23 cellular contexts compared by ENCODE assay signal in genomic region chr20:24873015-24873620, GRCh38.
A peak's percentile ranks its signal among the peaks of the same experiment; 100 is the strongest.
DNase-seq lines count a peak whose midpoint lies in the region; ATAC-seq and TF ChIP-seq lines count a peak whose summit lies in the region.
"Had no signal": no experiment of that assay in that cellular context is flagged by ENCODE, and none has a peak within 500 bp of the region (broad histone marks: within the 10 kb centered on the region; RNA-seq: fewer than 3 reads in every experiment).

No MANE protein-coding gene starts in this region.

- H3K36me3 ChIP-seq in SK-N-SH (replicated peaks in 1 of 2; ENCODE audit: control insufficient read depth in 1 of 2, insufficient read depth in 2 of 2, low read length in 1 of 2): no peaks in the 10 kb centered on the region
- no peaks in the 10 kb centered on the region for H3K36me3 ChIP-seq in WERI-Rb-1
- no peaks in the 10 kb centered on the region for H3K36me3 ChIP-seq in testis (ENCODE audit: low read depth, missing control alignments)
- H3K36me3 ChIP-seq: gastrocnemius medialis, HAP-1, prostate gland, spleen, vagina had no signal

- no peak for ATAC-seq in SK-N-SH treated with all-trans-retinoic acid at 6 μM for 48 hours
- ATAC-seq in GM21737 (IDR thresholded peaks at IDR 0.05; ENCODE audit: unreplicated experiment): peak; percentile 6
- ATAC-seq: gastrocnemius medialis, PC-3, T-helper 17 cell, WTC11 had no signal

- no peak overlapping the region for H3K4me3 ChIP-seq in SK-N-SH (ENCODE audit: low read depth in 2 of 2, low read length in 1 of 2)
- H3K4me3 ChIP-seq in WERI-Rb-1 (ENCODE audit: low read depth, low read length): no peak overlapping the region
- H3K4me3 ChIP-seq in testis: no peak overlapping the region
- H3K4me3 ChIP-seq: gastrocnemius medialis, HAP-1, prostate gland, spleen, vagina had no signal

- WGBS in SK-N-SH (ENCODE audit: low lambda C conversion rate): 54% methylated on average over 10 of the region's 26 CpGs
- WGBS in testis, 2 donors: 66 to 68% methylated on average over 19 to 26 of the region's 26 CpGs

- TF ChIP-seq RAD21 in SK-N-SH (IDR thresholded peaks at IDR 0.05; ENCODE audit: low read length): no peak

- TF ChIP-seq CTCF in SK-N-SH (IDR thresholded peaks at IDR 0.05): no peak
- no peak for TF ChIP-seq CTCF in WERI-Rb-1 (IDR thresholded peaks at IDR 0.05; ENCODE audit: low read depth, low read length)
- no peak for TF ChIP-seq CTCF in testis (IDR thresholded peaks at IDR 0.05)

- no peak overlapping the region for H3K4me2 ChIP-seq in SK-N-SH
- H3K4me2 ChIP-seq: KMS-11 had no signal

- no peaks in the 10 kb centered on the region for H4K20me1 ChIP-seq in SK-N-SH (ENCODE audit: insufficient read depth)

- no peaks in the 10 kb centered on the region for H3K9me2 ChIP-seq in SK-N-SH

- H3K9ac ChIP-seq in SK-N-SH: no peak overlapping the region
- H3K9ac ChIP-seq: KMS-11 had no signal

- TF ChIP-seq EP300 in SK-N-SH (IDR thresholded peaks at IDR 0.05; ENCODE audit: borderline replicate concordance in 1 of 2, low read depth in 1 of 2, low read length in 1 of 2): no peak

- POLR2A ChIA-PET in SK-N-SH (lab: Yijun Ruan, JAX): no interaction called here

- H2AFZ ChIP-seq in SK-N-SH (ENCODE audit: low read depth): no peak overlapping the region

- H3F3A ChIP-seq in SK-N-SH (replicated peaks; ENCODE audit: insufficient read depth): no peaks in the 10 kb centered on the region

- intact Hi-C loops in testis (cut with DNase I; ENCODE audit: low total_unique reads): no loop called here

- no peak for TF ChIP-seq POLR2A in testis (IDR thresholded peaks at IDR 0.05)

- no peak overlapping the region for H3K27ac ChIP-seq in SK-N-SH (ENCODE audit: low read depth in 2 of 2, low read length in 1 of 2)
- peak overlapping the region; percentile 57 for H3K27ac ChIP-seq in WERI-Rb-1
- H3K27ac ChIP-seq in testis: peak overlapping the region; percentile 24 to 44
- H3K27ac ChIP-seq: gastrocnemius medialis, KMS-11, prostate gland, spleen, vagina had no signal

- peaks cover 0 to 23% of the 10 kb centered on the region in 2 experiments; a peak in 1 of 4 replicates for H3K4me1 ChIP-seq in SK-N-SH (ENCODE audit: control insufficient read depth in 1 of 2, insufficient read depth in 2 of 2, low read depth in 1 of 2, low read length in 1 of 2)
- H3K4me1 ChIP-seq in testis: peaks cover 31% of the 10 kb centered on the region
- H3K4me1 ChIP-seq: gastrocnemius medialis, HAP-1, prostate gland, vagina had no signal

- H3K27me3 ChIP-seq in SK-N-SH (ENCODE audit: insufficient read depth) (no peaks in the 10 kb centered on the region; the same call in 1 of the 2 replicates), WERI-Rb-1 (ENCODE audit: insufficient read depth, low read depth, severe bottlenecking) (no peaks in the 10 kb centered on the region), testis (no peaks in the 10 kb centered on the region)
- H3K27me3 ChIP-seq: gastrocnemius medialis, vagina had no signal

- CTCF ChIA-PET in SK-N-SH (lab: Yijun Ruan, JAX): interaction anchor here (1.0 to 1.4 kb wide), 2 partner anchors 11 to 45 kb away, joined by 3 to 6 read pairs; no protein-coding TSS in a partner anchor

- no peaks in the 10 kb centered on the region for H3K79me2 ChIP-seq in SK-N-SH (ENCODE audit: insufficient read depth)

- DNase-seq in SK-N-SH (peak; percentile 32), WERI-Rb-1 (no peak), testis (no peak), NCI-H748 (lab: John Stamatoyannopoulos, UW; ENCODE audit: unreplicated experiment) (no peak), NCI-H1436 treated with DMSO at 0.1 percent for 48 hours (lab: John Stamatoyannopoulos, UW) (no peak)
- no peak for DNase-seq in stimulated activated CD4-positive, alpha-beta T cell treated with anti-CD3 and anti-CD28 coated beads, Interleukin-4, amount 100 ng/mL, for 1 hour
- DNase-seq: activated CD4-positive, alpha-beta memory T cell treated with anti-CD3 and anti-CD28 coated beads for 36 hours; activated naive CD4-positive, alpha-beta T cell treated with anti-CD3 and anti-CD28 coated beads for 36 hours; activated T-cell treated with anti-CD3 and anti-CD28 coated beads, Interleukin-2, amount 50 U/mL, for 1 hour; central memory CD4-positive, alpha-beta T cell; gastrocnemius medialis; GDM1; NCI-H2029 treated with DMSO at 0.1 percent for 48 hours; PC-3; spleen; T-helper 17 cell had no signal

- H3K9me3 ChIP-seq in SK-N-SH (no peaks in the 10 kb centered on the region), WERI-Rb-1 (ENCODE audit: severe bottlenecking) (no peaks in the 10 kb centered on the region), testis (no peaks in the 10 kb centered on the region)
- H3K9me3 ChIP-seq: gastrocnemius medialis, HAP-1, prostate gland, spleen, vagina had no signal

TF ChIP-seq in SK-N-SH, 30 proteins besides CTCF, POLR2A, EP300 and RAD21:
- no peak for TF ChIP-seq FOSL2 (IDR thresholded peaks at IDR 0.05; ENCODE audit: borderline replicate concordance, low read depth)

TF ChIP-seq in SK-N-SH treated with all-trans-retinoic acid at 6 μM for 48 hours, 23 proteins besides CTCF, POLR2A, EP300 and RAD21:
- TF ChIP-seq TOX (CRISPR knock-in tag; IDR thresholded peaks at IDR 0.05; ENCODE audit: borderline replicate concordance) (no peak), ISL1 (CRISPR knock-in tag; IDR thresholded peaks at IDR 0.05) (no peak), ARNTL (CRISPR knock-in tag; IDR thresholded peaks at IDR 0.05; ENCODE audit: borderline replicate concordance, low read depth) (no peak), ESRRG (CRISPR knock-in tag; IDR thresholded peaks at IDR 0.05) (no peak), GLIS3 (CRISPR knock-in tag; IDR thresholded peaks at IDR 0.05) (no peak), ZFP30 (CRISPR knock-in tag; IDR thresholded peaks at IDR 0.05) (no peak), PPARA (CRISPR knock-in tag; IDR thresholded peaks at IDR 0.05; ENCODE audit: borderline replicate concordance) (no peak), TSHZ2 (CRISPR knock-in tag; IDR thresholded peaks at IDR 0.05) (no peak), PATZ1 (CRISPR knock-in tag; IDR thresholded peaks at IDR 0.05; ENCODE audit: borderline replicate concordance) (no peak), BACH2 (CRISPR knock-in tag; IDR thresholded peaks at IDR 0.05; ENCODE audit: borderline replicate concordance) (no peak), CSRNP3 (CRISPR knock-in tag; IDR thresholded peaks at IDR 0.05) (no peak), ZFP3 (CRISPR knock-in tag; IDR thresholded peaks at IDR 0.05) (no peak), CSDC2 (CRISPR knock-in tag; IDR thresholded peaks at IDR 0.05) (no peak)

Comparison
In these comparisons a context has a peak if more than half of its experiments do, and no peak if none do; other contexts are left out.
1. H3K27ac ChIP-seq: peak in WERI-Rb-1 (single experiment) and testis (2 of 2); none in SK-N-SH (0 of 2).